In the genomic region with DNA sequence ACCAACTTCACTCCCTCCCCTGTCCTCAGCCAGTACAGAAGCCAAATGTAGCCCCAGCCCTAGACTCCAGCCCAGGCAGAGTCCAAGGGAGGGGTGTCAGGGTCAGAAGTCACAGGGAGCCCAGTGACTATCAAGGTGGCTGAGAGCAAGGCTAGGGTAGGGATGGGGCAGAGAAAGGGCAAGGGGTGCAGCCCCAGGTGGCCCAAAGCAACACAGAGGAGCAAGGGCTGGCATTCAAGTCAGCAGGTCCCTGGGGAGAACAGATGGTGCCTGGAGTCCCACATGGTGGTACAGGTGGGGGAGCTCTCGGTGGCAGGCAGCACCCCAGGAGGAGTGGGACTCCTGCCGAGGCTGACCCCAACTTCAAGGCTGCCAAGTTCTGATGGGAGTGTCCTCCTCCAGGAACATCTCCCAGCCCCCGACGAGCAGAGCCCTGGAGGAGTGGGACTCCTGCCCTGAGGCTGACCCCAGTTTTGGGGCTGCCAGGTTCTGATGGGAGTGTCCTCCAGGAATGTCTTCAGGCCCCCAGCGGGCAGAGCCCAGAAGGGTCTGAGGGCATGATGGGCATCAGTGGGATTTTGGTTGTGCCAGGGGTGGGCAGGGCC, we compare ENCODE assay signal across 13 cellular contexts. TPM values are rescaled to one million over a fixed set of nuclear protein-coding genes. Genes with fewer than 3 reads are reported as not detected.
DNase-seq lines count a peak whose midpoint lies in the region; ATAC-seq, FAIRE-seq and TF ChIP-seq lines count a peak whose summit lies in the region.
"Had no signal": no experiment of that assay in that cellular context is flagged by ENCODE, and none has a peak within 500 bp of the region (broad histone marks: within the 10 kb centered on the region; RNA-seq: fewer than 3 reads in every experiment).

No MANE protein-coding gene starts in this region.

- H3K4me1 ChIP-seq in HCT116 (ENCODE audit: control insufficient read depth in 1 of 2, insufficient read depth in 2 of 2, low read length in 2 of 2), result peaks cover 10 to 41% of the 10 kb centered on the region in 2 experiments
- peaks cover 15% of the 10 kb centered on the region for H3K4me1 ChIP-seq in astrocyte (ENCODE audit: insufficient read depth, low read length)

- RAD21 ChIA-PET in HCT116 (lab: Charles Lee; ENCODE audit: low non-redundant PET in 1 of 2, low total read pairs in 2 of 2, uncharacterized antibody in 2 of 2, unreplicated experiment in 2 of 2), result no interaction called here

- H3K9me3 ChIP-seq in CD4-positive, alpha-beta T cell (ENCODE audit: control insufficient read depth, low read length), result no peaks in the 10 kb centered on the region
- H3K9me3 ChIP-seq in HCT116 (ENCODE audit: control insufficient read depth in 1 of 2, insufficient read depth in 1 of 2, low read depth in 1 of 2, low read length in 2 of 2) (no peaks in the 10 kb centered on the region), astrocyte (ENCODE audit: insufficient read depth, low read depth, low read length) (no peaks in the 10 kb centered on the region)
- H3K9me3 ChIP-seq: tibial artery had no signal

- H2AFZ ChIP-seq in HCT116 (ENCODE audit: low read depth, low read length, poor library complexity, severe bottlenecking), result no peak overlapping the region
- no peak overlapping the region for H2AFZ ChIP-seq in astrocyte (ENCODE audit: low read depth, low read length)

- no peaks in the 10 kb centered on the region for H3K9me2 ChIP-seq in HCT116 (ENCODE audit: insufficient read depth)

- no peak for TF ChIP-seq RAD21 in HCT116 (IDR thresholded peaks at IDR 0.05; ENCODE audit: low read depth)

- no peaks in the 10 kb centered on the region for H3K36me3 ChIP-seq in HCT116 (ENCODE audit: control insufficient read depth in 1 of 2, insufficient read depth in 2 of 2, low read length in 2 of 2)
- peaks cover 11% of the 10 kb centered on the region for H3K36me3 ChIP-seq in astrocyte (ENCODE audit: insufficient read depth, low read length)

- BruUV-seq in HCT116 (replicated peaks; lab: Mats Ljungman, UMichigan), result no TSS peak

- H3K9ac ChIP-seq in HCT116 (ENCODE audit: low read length), result no peak overlapping the region
- no peak overlapping the region for H3K9ac ChIP-seq in astrocyte (ENCODE audit: low read length)

- H3K4me3 ChIP-seq in HCT116 (replicated peaks in 1 of 2; ENCODE audit: low read depth in 1 of 2, low read length in 2 of 2) (no peak overlapping the region), astrocyte (ENCODE audit: insufficient read depth, low read depth, low read length) (no peak overlapping the region)
- H3K4me3 ChIP-seq: tibial artery had no signal

- POLR2A ChIA-PET in CD4-positive, alpha-beta T cell (lab: Charles Lee), result interaction anchor here (0.6 to 1.2 kb wide), 2 partner anchors 19 to 113 kb away, joined by 3 to 4 read pairs; no protein-coding TSS in a partner anchor
- POLR2A ChIA-PET in HCT116 (lab: Charles Lee), result no interaction called here

- no peak for TF ChIP-seq POLR2A in HCT116 (IDR thresholded peaks at IDR 0.05; ENCODE audit: borderline replicate concordance, extremely low read depth, insufficient read depth, insufficient read length)

- H3K27ac ChIP-seq in CD4-positive, alpha-beta T cell (ENCODE audit: low read depth, low read length), result no peak overlapping the region
- H3K27ac ChIP-seq in HCT116 (ENCODE audit: low read depth, low read length) (no peak overlapping the region), astrocyte (ENCODE audit: low read depth, low read length) (no peak overlapping the region)

- CTCF ChIA-PET in CD4-positive, alpha-beta T cell (lab: Charles Lee), result interaction anchor here (2.0 kb wide), 1 partner anchor 18 kb away, joined by 9 read pairs; no protein-coding TSS in a partner anchor
- CTCF ChIA-PET in HCT116 (lab: Charles Lee), result no interaction called here

- peaks cover 39% of the 10 kb centered on the region for H3K27me3 ChIP-seq in CD4-positive, alpha-beta T cell (ENCODE audit: control insufficient read depth, insufficient read depth, low read length)
- no peaks in the 10 kb centered on the region for H3K27me3 ChIP-seq in HCT116 (ENCODE audit: insufficient read depth, low read length)
- H3K27me3 ChIP-seq in astrocyte (ENCODE audit: insufficient read depth, low read length), result no peaks in the 10 kb centered on the region
- H3K27me3 ChIP-seq: tibial artery had no signal

- peak overlapping the region; percentile 48 for H3K27ac Mint-ChIP-seq in CD4-positive, alpha-beta T cell
- no peak overlapping the region for H3K27ac Mint-ChIP-seq in astrocyte (ENCODE audit: unreplicated experiment)
- no peak overlapping the region for H3K27ac Mint-ChIP-seq in neural crest cell (ENCODE audit: unreplicated experiment)

- H3K27me3 Mint-ChIP-seq in CD4-positive, alpha-beta T cell, result peaks cover 30% of the 10 kb centered on the region
- H3K27me3 Mint-ChIP-seq in astrocyte (ENCODE audit: low read depth, unreplicated experiment), result peaks cover 2% of the 10 kb centered on the region
- peaks cover 38% of the 10 kb centered on the region for H3K27me3 Mint-ChIP-seq in neural crest cell (ENCODE audit: low read depth)

- H4K20me1 ChIP-seq in HCT116 (ENCODE audit: insufficient read depth) (no peaks in the 10 kb centered on the region), astrocyte (ENCODE audit: insufficient read depth, low read length) (peaks cover 54% of the 10 kb centered on the region)

- peak overlapping the region; percentile 80 for H3K4me3 Mint-ChIP-seq in CD4-positive, alpha-beta T cell
- H3K4me3 Mint-ChIP-seq in astrocyte (ENCODE audit: unreplicated experiment) (peak overlapping the region; percentile 34), neural crest cell (peak overlapping the region; percentile 86)

- H3K4me1 Mint-ChIP-seq in CD4-positive, alpha-beta T cell (ENCODE audit: low read depth), result peaks cover 23% of the 10 kb centered on the region
- peaks cover 8% of the 10 kb centered on the region for H3K4me1 Mint-ChIP-seq in astrocyte (ENCODE audit: low read depth, unreplicated experiment)
- peaks cover 17% of the 10 kb centered on the region for H3K4me1 Mint-ChIP-seq in neural crest cell

- H3K79me2 ChIP-seq in HCT116 (ENCODE audit: insufficient read depth, low read length) (peaks cover 10% of the 10 kb centered on the region), astrocyte (ENCODE audit: insufficient read depth, low read length) (peaks cover 55% of the 10 kb centered on the region)

- no peak for TF ChIP-seq CTCF in CD4-positive, alpha-beta T cell (IDR thresholded peaks at IDR 0.05)
- TF ChIP-seq CTCF in HCT116 (IDR thresholded peaks at IDR 0.05 in 2 of 3, conservative IDR thresholded peaks at IDR 0.05 in 1 of 3; ENCODE audit: borderline replicate concordance in 1 of 3, insufficient read depth in 1 of 3, low read depth in 2 of 3, low read length in 2 of 3) (no peak), astrocyte (IDR thresholded peaks at IDR 0.05; ENCODE audit: insufficient read depth, low read depth, low read length) (no peak), neural crest cell (conservative IDR thresholded peaks at IDR 0.05) (no peak)

- peak overlapping the region; percentile 40 for H3K4me2 ChIP-seq in HCT116 (ENCODE audit: low read length)
- peak overlapping the region; percentile 50 for H3K4me2 ChIP-seq in astrocyte (ENCODE audit: low read length)

- no peaks in the 10 kb centered on the region for H3K36me3 Mint-ChIP-seq in CD4-positive, alpha-beta T cell (ENCODE audit: low read depth)
- H3K36me3 Mint-ChIP-seq in astrocyte (ENCODE audit: low read depth, unreplicated experiment) (peaks cover 6% of the 10 kb centered on the region), neural crest cell (ENCODE audit: low read depth) (no peaks in the 10 kb centered on the region)

- intact Hi-C loops in CD4-positive, alpha-beta T cell (cut with DNase I, micrococcal nuclease), result no loop called here
- intact Hi-C loops in HCT116 (cut with micrococcal nuclease), result no loop called here

- DNase-seq in CD4-positive, alpha-beta T cell, result no peak
- DNase-seq in HCT116 (ENCODE audit: low read depth, low spot score) (no peak), astrocyte (ENCODE audit: low read depth) (no peak), neural crest cell (ENCODE audit: low read depth, low spot score) (no peak), NCI-H226 (no peak)
- DNase-seq: kidney glomerular epithelial cell had no signal

- no peak for ATAC-seq in CD4-positive, alpha-beta T cell (ENCODE audit: poor library complexity)
- ATAC-seq in HCT116 (no peak), GM19351 (IDR thresholded peaks at IDR 0.05; ENCODE audit: unreplicated experiment) (no peak), GM21576 (IDR thresholded peaks at IDR 0.05; ENCODE audit: unreplicated experiment) (no peak)

- no peaks in the 10 kb centered on the region for H3K9me3 Mint-ChIP-seq in CD4-positive, alpha-beta T cell
- H3K9me3 Mint-ChIP-seq in astrocyte (ENCODE audit: unreplicated experiment) (no peaks in the 10 kb centered on the region), neural crest cell (no peaks in the 10 kb centered on the region)
- H3K9me3 Mint-ChIP-seq: T-helper 1 cell treated with Interleukin-12 subunit alpha and Interleukin-12 subunit beta and Interleukin-4 antibody, amounts not matched to agents 30 μg/mL and 1 μg/mL, for 36 hours had no signal

- no peak for FAIRE-seq in astrocyte (lab: Jason Lieb, UNC)
- FAIRE-seq: bronchial epithelial cell, G401.6 had no signal

TF ChIP-seq in HCT116, 20 proteins besides CTCF, POLR2A, EP300 and RAD21 (continues in another document):
- TF ChIP-seq EZH2phosphoT487 (IDR thresholded peaks at IDR 0.05; ENCODE audit: borderline replicate concordance) (no peak), CBX3 (IDR thresholded peaks at IDR 0.05; ENCODE audit: low read depth) (no peak), EZH2 (IDR thresholded peaks at IDR 0.05) (no peak), YY1 (IDR thresholded peaks at IDR 0.05; ENCODE audit: extremely low read depth, insufficient replicate concordance, low read depth, low read length) (no peak)

RNA-seq across cellular contexts. Expression of a gene that starts 3.7 kb away (rescaled TPM):
- total RNA-seq in CD4-positive, alpha-beta T cell, result 10 to 100 TPM; 44.9 to 45.5 TPM
- 160 TPM for total RNA-seq in HCT116 (2021; ENCODE audit: unreplicated experiment)
- polyA plus RNA-seq in HCT116 (2012), result 193 and 219 TPM in 2 replicates
- total RNA-seq in astrocyte, result 54.0 and 55.0 TPM in 2 replicates
- 63.4 and 66.7 TPM in 2 replicates for total RNA-seq in neural crest cell

RNA-seq across cellular contexts. Expression of a gene that starts 5.5 kb away (rescaled TPM):
- total RNA-seq in CD4-positive, alpha-beta T cell, result 1 to 10 TPM; 1.6 to 2.9 TPM
- total RNA-seq in HCT116 (2021; ENCODE audit: unreplicated experiment) (0.74 TPM), astrocyte (112 and 139 TPM in 2 replicates), neural crest cell (5.0 and 5.8 TPM in 2 replicates)
- 3.6 and 3.7 TPM in 2 replicates for polyA plus RNA-seq in HCT116 (2012)
- total RNA-seq: NCI-H460 had no signal

RNA-seq across cellular contexts. Expression of a gene that starts 21.8 kb away (rescaled TPM):
- 1 to 10 TPM; 3.3 to 3.4 TPM for total RNA-seq in CD4-positive, alpha-beta T cell
- 0.07 TPM for total RNA-seq in HCT116 (2021; ENCODE audit: unreplicated experiment)
- polyA plus RNA-seq in HCT116 (2012), result 0.33 and 0.37 TPM in 2 replicates
- 0.41 and 0.50 TPM in 2 replicates for total RNA-seq in astrocyte
- total RNA-seq in neural crest cell, result 0.64 and 0.68 TPM in 2 replicates

RNA-seq across cellular contexts. Expression of a gene that starts 22.1 kb away (rescaled TPM):
- 10 to 100 TPM; 59.2 to 64.6 TPM for total RNA-seq in CD4-positive, alpha-beta T cell
- total RNA-seq in HCT116 (2021; ENCODE audit: unreplicated experiment) (200 TPM), astrocyte (135 and 139 TPM in 2 replicates), neural crest cell (127 and 128 TPM in 2 replicates)
- polyA plus RNA-seq in HCT116 (2012), result 114 and 142 TPM in 2 replicates

RNA-seq across cellular contexts. Expression of a gene that starts 28.3 kb away (rescaled TPM):
- total RNA-seq in CD4-positive, alpha-beta T cell, result 10 to 100 TPM; 11.6 to 12.9 TPM
- total RNA-seq in HCT116 (2021; ENCODE audit: unreplicated experiment), result 16.3 TPM
- 11.2 and 13.9 TPM in 2 replicates for polyA plus RNA-seq in HCT116 (2012)
- total RNA-seq in astrocyte, result 25.6 and 28.5 TPM in 2 replicates
- 18.9 and 19.8 TPM in 2 replicates for total RNA-seq in neural crest cell

Comparison
In these comparisons a context has a peak if more than half of its experiments do, and no peak if none do; other contexts are left out.
1. H3K4me3 Mint-ChIP-seq: peak in every context shown above with its lines; median percentile 86 in neural crest cell; 80 in CD4-positive, alpha-beta T cell; 34 in astrocyte.
2. RNA of a gene that starts 5.5 kb away (total RNA-seq): 112 to 139 TPM in astrocyte; 5.0 to 5.8 TPM in neural crest cell, 1.6 to 2.9 TPM in CD4-positive, alpha-beta T cell and 0.74 TPM in HCT116 (single experiment); every median in the first group is over 10 times any median in the second.